19 cellular contexts compared by ENCODE assay signal in genomic region chr21:39186676-39187075, GRCh38. TPM values are rescaled to one million over a fixed set of nuclear protein-coding genes. Genes with fewer than 3 reads are reported as not detected.
DNase-seq lines count a peak whose midpoint lies in the region; ATAC-seq, FAIRE-seq and TF ChIP-seq lines count a peak whose summit lies in the region.
"Had no signal": no experiment of that assay in that cellular context is flagged by ENCODE, and none has a peak within 500 bp of the region (broad histone marks: within the 10 kb centered on the region; RNA-seq: fewer than 3 reads in every experiment).

No MANE protein-coding gene starts in this region.

- TF ChIP-seq POLR2A in K562 (conservative IDR thresholded peaks at IDR 0.05) (0 out of 2 replicates have a peak, but pooled peaks have one; percentile 13), H54 (IDR thresholded peaks at IDR 0.05; ENCODE audit: low read depth, low read length) (no peak)

- no peaks in the 10 kb centered on the region for H4K20me1 ChIP-seq in K562 (replicated peaks; ENCODE audit: control insufficient read depth, insufficient read depth, low read length)

- peaks cover 37% of the 10 kb centered on the region for H3K4me1 Mint-ChIP-seq in activated CD8-positive, alpha-beta memory T cell treated with anti-CD3 and anti-CD28 coated beads, Interleukin-2, amount 10 ng/mL, durations not matched to agents 7 days and 5 days
- H3K4me1 Mint-ChIP-seq in IgD-negative memory B cell, result peaks cover 18 to 40% (median 35%) of the 10 kb centered on the region in 3 donors

- TF ChIP-seq EP300 in K562 (IDR thresholded peaks at IDR 0.05; ENCODE audit: low read length), result no peak

- FAIRE-seq in K562 (lab: Jason Lieb, UNC) (no peak), H54 (lab: Jason Lieb, UNC) (no peak)
- FAIRE-seq: small intestine had no signal

- H3K4me3 Mint-ChIP-seq in activated CD8-positive, alpha-beta memory T cell treated with anti-CD3 and anti-CD28 coated beads, Interleukin-2, amount 10 ng/mL, durations not matched to agents 7 days and 5 days, result no peak overlapping the region
- H3K4me3 Mint-ChIP-seq in IgD-negative memory B cell, result peak overlapping the region in 1 of 4 donors; percentile 69
- H3K4me3 Mint-ChIP-seq: activated T-cell treated with anti-CD3 and anti-CD28 coated beads, Interleukin-2, amount 50 U/mL, for 4 hours had no signal

- no peaks in the 10 kb centered on the region for H3K9me3 ChIP-seq in K562 (replicated peaks; ENCODE audit: control insufficient read depth, insufficient read depth, low read depth, low read length)
- H3K9me3 ChIP-seq: BLaER1 treated with 17β-estradiol and CSF1 and Interleukin-3, amounts not matched to agents 10 nM and 100 nM; heart left ventricle; lower lobe of right lung; suprapubic skin had no signal

- no peaks in the 10 kb centered on the region for H3K9me1 ChIP-seq in K562 (ENCODE audit: control insufficient read depth, insufficient read depth, low read length)

- peak overlapping the region; percentile 4 for H3K27ac Mint-ChIP-seq in activated CD8-positive, alpha-beta memory T cell treated with anti-CD3 and anti-CD28 coated beads, Interleukin-2, amount 10 ng/mL, durations not matched to agents 7 days and 5 days
- H3K27ac Mint-ChIP-seq in IgD-negative memory B cell, result peak overlapping the region; percentile 29 to 78 (median 49)

- H3K27ac ChIP-seq in K562 (ENCODE audit: extremely low read depth, low read depth, low read length), result no peak overlapping the region; the same call in 2 of the 3 replicates
- H3K27ac ChIP-seq in rectal smooth muscle tissue (ENCODE audit: low read depth, low read length), result peak overlapping the region; percentile 4
- H3K27ac ChIP-seq: BLaER1 treated with 17β-estradiol and CSF1 and Interleukin-3, amounts not matched to agents 10 nM and 100 nM; lower lobe of right lung; suprapubic skin had no signal

- no peak for DNase-seq in activated CD8-positive, alpha-beta memory T cell treated with anti-CD3 and anti-CD28 coated beads, Interleukin-2, amount 10 ng/mL, durations not matched to agents 7 days and 5 days
- DNase-seq in activated CD8-positive, alpha-beta memory T cell treated with anti-CD3 and anti-CD28 coated beads, Interleukin-2, amount 50 U/mL, for 48 hours, result no peak
- DNase-seq in K562 (ENCODE audit: extremely low read depth in 1 of 4, low spot score in 3 of 4), result no peak
- DNase-seq in H54 (ENCODE audit: insufficient read length, low spot score), result no peak
- DNase-seq: activated CD4-positive, alpha-beta T cell treated with anti-CD3 and anti-CD28 coated beads, Interleukin-2, amount 50 U/mL, for 1 hour; activated T-cell treated with anti-CD3 and anti-CD28 coated beads, Interleukin-2, amount 50 U/mL, for 4 hours; DMS53; heart left ventricle; lower lobe of right lung; NCI-H146; NCI-H446; small intestine; stimulated activated CD4-positive, alpha-beta T cell treated with anti-CD3 and anti-CD28 coated beads, Interleukin-4, amount 100 ng/mL, for 24 hours had no signal

- in situ Hi-C loops in K562 (cut with MboI), result no loop called here

- no TSS peak for BruUV-seq in K562 (replicated peaks; lab: Mats Ljungman, UMichigan)

- POLR2A ChIA-PET in K562 (lab: Yijun Ruan, JAX), result interaction anchor here (1.5 kb wide), 1 partner anchor 11 kb away, joined by 5 read pairs; no protein-coding TSS in a partner anchor

- TF ChIP-seq RAD21 in K562 (CRISPR knock-in tag; conservative IDR thresholded peaks at IDR 0.05 in 1 of 2, IDR thresholded peaks at IDR 0.05 in 1 of 2), result no peak

- no peak overlapping the region for H3K4me3 ChIP-seq in K562
- no peak overlapping the region for H3K4me3 ChIP-seq in rectal smooth muscle tissue (ENCODE audit: low read length)
- H3K4me3 ChIP-seq: BLaER1 treated with 17β-estradiol and CSF1 and Interleukin-3, amounts not matched to agents 10 nM and 100 nM; heart left ventricle; lower lobe of right lung; suprapubic skin had no signal

- H3K27me3 ChIP-seq in K562 (ENCODE audit: control insufficient read depth in 2 of 2, insufficient read depth in 2 of 2, low read length in 2 of 2), result no peaks in the 10 kb centered on the region
- no peaks in the 10 kb centered on the region for H3K27me3 ChIP-seq in rectal smooth muscle tissue (ENCODE audit: control insufficient read depth, insufficient read depth, low read length)
- H3K27me3 ChIP-seq: BLaER1 treated with 17β-estradiol and CSF1 and Interleukin-3, amounts not matched to agents 10 nM and 100 nM; heart left ventricle; suprapubic skin had no signal

- H3K4me1 ChIP-seq in K562 (replicated peaks in 1 of 2; ENCODE audit: control insufficient read depth in 2 of 2, insufficient read depth in 2 of 2, low read length in 2 of 2), result peaks cover 5 to 6% of the 10 kb centered on the region in 2 experiments; a peak in 3 of 5 replicates
- peaks cover 15% of the 10 kb centered on the region for H3K4me1 ChIP-seq in rectal smooth muscle tissue (ENCODE audit: control insufficient read depth, insufficient read depth, low read length)

- TF ChIP-seq CTCF in K562 (IDR thresholded peaks at IDR 0.05 in 2 of 3, conservative IDR thresholded peaks at IDR 0.05 in 1 of 3; ENCODE audit: insufficient read depth in 2 of 3, low read depth in 1 of 3, low read length in 3 of 3), result no peak

- H3K9me3 Mint-ChIP-seq in activated CD8-positive, alpha-beta memory T cell treated with anti-CD3 and anti-CD28 coated beads, Interleukin-2, amount 10 ng/mL, durations not matched to agents 7 days and 5 days (ENCODE audit: low read depth), result no peaks in the 10 kb centered on the region
- H3K9me3 Mint-ChIP-seq in IgD-negative memory B cell, result no peaks in the 10 kb centered on the region
- H3K9me3 Mint-ChIP-seq: activated T-cell treated with anti-CD3 and anti-CD28 coated beads, Interleukin-2, amount 50 U/mL, for 4 hours had no signal

- H3K36me3 ChIP-seq in K562 (ENCODE audit: control insufficient read depth, insufficient read depth, low read length) (peaks cover 7% of the 10 kb centered on the region; the same call in 2 of the 3 replicates), rectal smooth muscle tissue (ENCODE audit: control insufficient read depth, insufficient read depth, low read length) (no peaks in the 10 kb centered on the region)
- H3K36me3 ChIP-seq: lower lobe of right lung, suprapubic skin had no signal

- no peak overlapping the region for H3K4me2 ChIP-seq in K562 (ENCODE audit: insufficient read depth, low read length)

- H2AFZ ChIP-seq in K562 (ENCODE audit: low read depth, low read length), result no peak overlapping the region

- no peaks in the 10 kb centered on the region for H3K27me3 Mint-ChIP-seq in activated CD8-positive, alpha-beta memory T cell treated with anti-CD3 and anti-CD28 coated beads, Interleukin-2, amount 10 ng/mL, durations not matched to agents 7 days and 5 days
- no peaks in the 10 kb centered on the region for H3K27me3 Mint-ChIP-seq in IgD-negative memory B cell

- intact Hi-C loops in K562 (cut with micrococcal nuclease), result loop anchor here (2.0 to 10.0 kb wide), 2 partner anchors 22 to 128 kb away; partner anchors contain the start of gene BRWD1

- H3K36me3 Mint-ChIP-seq in activated CD8-positive, alpha-beta memory T cell treated with anti-CD3 and anti-CD28 coated beads, Interleukin-2, amount 10 ng/mL, durations not matched to agents 7 days and 5 days, result peaks cover 4% of the 10 kb centered on the region
- H3K36me3 Mint-ChIP-seq in IgD-negative memory B cell, result no peaks in the 10 kb centered on the region

- H3K9ac ChIP-seq in K562 (ENCODE audit: insufficient read depth in 1 of 2, low read depth in 2 of 2, low read length in 2 of 2) (no peak overlapping the region), rectal smooth muscle tissue (ENCODE audit: low read length) (no peak overlapping the region)
- H3K9ac ChIP-seq: BLaER1 treated with 17β-estradiol and CSF1 and Interleukin-3, amounts not matched to agents 10 nM and 100 nM had no signal

- CTCF ChIA-PET in activated CD8-positive, alpha-beta memory T cell treated with anti-CD3 and anti-CD28 coated beads, Interleukin-2, amount 10 ng/mL, durations not matched to agents 7 days and 5 days (lab: Charles Lee), result no interaction called here
- CTCF ChIA-PET in K562 (lab: Yijun Ruan, JAX; ENCODE audit: low intra/inter-chr PET ratio), result no interaction called here

- H3K79me2 ChIP-seq in K562 (ENCODE audit: control insufficient read depth, insufficient read depth, low read length), result peaks cover 28% of the 10 kb centered on the region

- no peak for ATAC-seq in activated CD8-positive, alpha-beta memory T cell treated with anti-CD3 and anti-CD28 coated beads, Interleukin-2, amount 10 ng/mL, durations not matched to agents 7 days and 5 days
- no peak for ATAC-seq in K562
- ATAC-seq in HG02970 (IDR thresholded peaks at IDR 0.05; ENCODE audit: low FRiP score, unreplicated experiment), result no peak
- no peak for ATAC-seq in HG02870 (IDR thresholded peaks at IDR 0.05; ENCODE audit: unreplicated experiment)
- ATAC-seq: activated T-cell treated with anti-CD3 and anti-CD28 coated beads, Interleukin-2, amount 50 U/mL, for 4 hours; heart left ventricle; lower lobe of right lung had no signal

TF ChIP-seq in K562, 482 proteins besides CTCF, POLR2A, EP300 and RAD21 (continues in another document):
- TF ChIP-seq NFE2 (IDR thresholded peaks at IDR 0.05; ENCODE audit: low read depth) (no peak), ZFX (CRISPR knock-in tag; IDR thresholded peaks at IDR 0.05) (no peak), ATF7 (IDR thresholded peaks at IDR 0.05) (no peak)

RNA-seq across cellular contexts. Expression of gene PSMG1, which starts 3.4 kb away (rescaled TPM):
- total RNA-seq in activated CD8-positive, alpha-beta memory T cell treated with anti-CD3 and anti-CD28 coated beads, Interleukin-2, amount 10 ng/mL, durations not matched to agents 7 days and 5 days, result 10 to 100 TPM; 62.9 to 88.1 TPM
- polyA plus RNA-seq in IgD-negative memory B cell, result 39.4 TPM
- 31.2 and 55.3 TPM in 2 replicates for total RNA-seq in K562 (2011; cell fraction: chromatin; rRNA removed; ENCODE audit: low replicate concordance)
- total RNA-seq in K562 (2011; cell fraction: nucleolus; rRNA removed), result 26.8 and 29.9 TPM in 2 replicates
- total RNA-seq in K562 (2011; cell fraction: nucleoplasm; rRNA removed), result 37.0 and 42.7 TPM in 2 replicates
- 255 and 285 TPM in 2 replicates for total RNA-seq in K562 (2014; rRNA removed)
- 328 and 358 TPM in 2 replicates for total RNA-seq in K562 (2014; rRNA removed; fragmentation: Illumina TruSeq; extraction: Trizol)
- 335 and 358 TPM in 2 replicates for total RNA-seq in K562 (2015; rRNA removed; fragmentation: Illumina TruSeq; extraction: Trizol)
- 234 and 247 TPM in 2 replicates for total RNA-seq in K562 (2021)
- polyA plus RNA-seq in K562 (2011; rRNA removed), result 192 and 328 TPM in 2 replicates
- polyA plus RNA-seq in K562 (2011; cell fraction: cytosol; rRNA removed), result 123 and 150 TPM in 2 replicates
- polyA plus RNA-seq in K562 (2011; cell fraction: nucleus; rRNA removed), result 65.8 and 83.7 TPM in 2 replicates
- 199 and 249 TPM in 2 replicates for polyA plus RNA-seq in K562 (2012)
- 380 and 427 TPM in 2 replicates for polyA plus RNA-seq in K562 (2014; fragmentation: Illumina TruSeq; extraction: Trizol)
- 10 to 100 TPM; 54.5 to 88.1 TPM for polyA plus RNA-seq in K562 (2014; fragmentation: Nextera tagmentation; extraction: Ambion mirVana)
- 362 and 383 TPM in 2 replicates for polyA plus RNA-seq in K562 (2014; rRNA removed)
- 112 and 114 TPM in 2 replicates for polyA minus RNA-seq in K562 (2011; rRNA and poly(A)+ RNA removed)
- 43.6 and 73.7 TPM in 2 replicates for polyA minus RNA-seq in K562 (2011; cell fraction: cytosol; rRNA and poly(A)+ RNA removed)
- polyA minus RNA-seq in K562 (2011; cell fraction: nucleus; rRNA and poly(A)+ RNA removed), result 22.2 and 30.8 TPM in 2 replicates
